Comparison of ENCODE assay signal across 20 cellular contexts in the genomic region with DNA sequence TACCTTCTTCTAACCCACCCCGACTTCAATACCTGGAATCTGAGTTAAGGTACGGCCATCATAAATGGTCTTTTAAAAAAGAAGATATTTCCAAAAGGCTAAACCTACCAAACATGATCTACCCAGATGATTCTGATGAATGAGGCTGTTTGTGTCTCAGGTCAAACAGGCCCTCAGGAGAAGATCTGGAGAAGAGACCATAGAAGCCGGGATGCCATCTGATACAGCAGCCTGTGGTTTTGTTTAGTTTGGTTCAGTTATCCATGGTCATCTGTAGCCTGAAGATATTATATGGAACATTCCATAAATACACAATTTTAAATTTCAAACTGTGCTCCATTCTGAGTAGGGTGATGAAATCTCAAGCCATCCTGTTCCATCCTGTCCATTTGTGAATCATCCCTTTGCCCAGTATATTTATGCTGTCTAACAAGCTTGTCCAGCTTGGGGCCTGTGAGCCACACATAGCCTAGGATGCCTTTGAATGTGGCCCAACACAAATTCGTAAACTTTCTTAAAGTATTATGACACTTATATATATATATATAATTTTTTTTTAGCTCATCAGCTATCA. TPM values are rescaled to one million over a fixed set of nuclear protein-coding genes. Genes with fewer than 3 reads are reported as not detected.
A peak's percentile ranks its signal among the peaks of the same experiment; 100 is the strongest.
DNase-seq lines count a peak whose midpoint lies in the region; ATAC-seq, FAIRE-seq and TF ChIP-seq lines count a peak whose summit lies in the region.
"Had no signal": no experiment of that assay in that cellular context is flagged by ENCODE, and none has a peak within 500 bp of the region (broad histone marks: within the 10 kb centered on the region; RNA-seq: fewer than 3 reads in every experiment).

No MANE protein-coding gene starts in this region.

- no peaks in the 10 kb centered on the region for H3K9me1 ChIP-seq in K562 (ENCODE audit: control insufficient read depth, insufficient read depth, low read length)

- H3K4me1 ChIP-seq in HepG2 (ENCODE audit: insufficient read depth, low read length) (peaks cover 25% of the 10 kb centered on the region), right lobe of liver (peaks cover 0 to 5% (median under 1%) of the 10 kb centered on the region in 4 donors), K562 (replicated peaks in 1 of 2; ENCODE audit: control insufficient read depth in 2 of 2, insufficient read depth in 2 of 2, low read length in 2 of 2) (peaks cover 0 to 8% of the 10 kb centered on the region in 2 experiments; a peak in 2 of 5 replicates)
- H3K4me1 ChIP-seq: Peyer's patch had no signal

- CTCF ChIA-PET in HepG2 (lab: Yijun Ruan, JAX; ENCODE audit: low intra/inter-chr PET ratio, low total read pairs) (no interaction called here), K562 (lab: Yijun Ruan, JAX; ENCODE audit: low intra/inter-chr PET ratio) (no interaction called here)

- no peak overlapping the region for H3K9ac ChIP-seq in HepG2 (ENCODE audit: insufficient read depth, low read depth, low read length)
- H3K9ac ChIP-seq in K562 (ENCODE audit: insufficient read depth in 1 of 2, low read depth in 2 of 2, low read length in 2 of 2), result no peak overlapping the region

- no peaks in the 10 kb centered on the region for H3K9me3 ChIP-seq in HepG2 (ENCODE audit: low read length)
- no peaks in the 10 kb centered on the region for H3K9me3 ChIP-seq in right lobe of liver
- no peaks in the 10 kb centered on the region for H3K9me3 ChIP-seq in K562 (replicated peaks; ENCODE audit: control insufficient read depth, insufficient read depth, low read depth, low read length)
- H3K9me3 ChIP-seq: Peyer's patch, sigmoid colon had no signal

- intact Hi-C loops in HepG2 (cut with micrococcal nuclease; ENCODE audit: unreplicated experiment), result no loop called here
- intact Hi-C loops in right lobe of liver (cut with DNase I), result no loop called here
- intact Hi-C loops in K562 (cut with micrococcal nuclease), result no loop called here

- TF ChIP-seq POLR2A in HepG2 (IDR thresholded peaks at IDR 0.05; ENCODE audit: insufficient read depth in 1 of 2, low read depth in 2 of 2, low read length in 2 of 2) (no peak), right lobe of liver (IDR thresholded peaks at IDR 0.05) (no peak), K562 (conservative IDR thresholded peaks at IDR 0.05) (no peak)

- H3K27ac ChIP-seq in HepG2 (ENCODE audit: extremely low read length, insufficient read depth, low read length) (no peak overlapping the region), right lobe of liver (no peak overlapping the region), K562 (ENCODE audit: extremely low read depth, low read depth, low read length) (no peak overlapping the region), brain microvascular endothelial cell (no peak overlapping the region)
- H3K27ac ChIP-seq: cardiac muscle cell, Peyer's patch, sigmoid colon had no signal

- TF ChIP-seq RAD21 in HepG2 (CRISPR knock-in tag; IDR thresholded peaks at IDR 0.05), result no peak
- TF ChIP-seq RAD21 in K562 (CRISPR knock-in tag; conservative IDR thresholded peaks at IDR 0.05 in 1 of 2, IDR thresholded peaks at IDR 0.05 in 1 of 2), result no peak

- 68% methylated on average over 4 of the region's 4 CpGs for WGBS in HepG2 (ENCODE audit: low lambda C conversion rate)
- 78% methylated on average over 4 of the region's 4 CpGs for WGBS in right lobe of liver (ENCODE audit: insufficient coverage, low coverage, low lambda C conversion rate, missing lambda C conversion rate)
- 0% methylated on average over 4 of the region's 4 CpGs for WGBS in K562 (ENCODE audit: insufficient coverage, low coverage, missing lambda C conversion rate)

- POLR2A ChIA-PET in HepG2 (lab: Yijun Ruan, JAX), result no interaction called here
- POLR2A ChIA-PET in K562 (lab: Yijun Ruan, JAX), result no interaction called here

- DNase-seq in HepG2 (ENCODE audit: low spot score) (no peak), right lobe of liver (no peak), K562 (ENCODE audit: extremely low read depth in 1 of 4, low spot score in 3 of 4) (no peak), foreskin melanocyte (peak; percentile 83), HTR-8/SVneo (ENCODE audit: insufficient read length, low spot score) (no peak), NCI-H524 treated with DMSO at 0.1 percent for 48 hours (lab: John Stamatoyannopoulos, UW) (no peak), brain microvascular endothelial cell (no peak)
- DNase-seq: activated CD4-positive, CD25-positive, alpha-beta regulatory T cell; activated naive CD4-positive, alpha-beta T cell treated with anti-CD3 and anti-CD28 coated beads, Interleukin-2, amount 50 U/mL, for 16 hours; CD4-positive, alpha-beta T cell; effector memory CD8-positive, alpha-beta T cell; MM.1S; NCI-H2081; NCI-H748 treated with DMSO at 0.1 percent for 48 hours; Peyer's patch; sigmoid colon; T-helper 1 cell had no signal

- ATAC-seq in HepG2, result no peak
- no peak for ATAC-seq in right lobe of liver
- ATAC-seq in K562, result no peak
- ATAC-seq in HG02970 (IDR thresholded peaks at IDR 0.05; ENCODE audit: low FRiP score, unreplicated experiment), result no peak
- ATAC-seq: effector memory CD8-positive, alpha-beta T cell; GM23338 had no signal

- H3K27me3 ChIP-seq in HepG2 (ENCODE audit: control insufficient read depth in 1 of 2, insufficient read depth in 2 of 2, low read length in 2 of 2), result peaks cover 0 to 6% of the 10 kb centered on the region in 2 experiments; a peak in 1 of 5 replicates
- H3K27me3 ChIP-seq in right lobe of liver, result no peaks in the 10 kb centered on the region
- peaks cover 20 to 32% of the 10 kb centered on the region in 2 experiments; a peak in 4 of 5 replicates for H3K27me3 ChIP-seq in K562 (ENCODE audit: control insufficient read depth in 2 of 2, insufficient read depth in 2 of 2, low read length in 2 of 2)
- H3K27me3 ChIP-seq in brain microvascular endothelial cell (replicated peaks), result no peaks in the 10 kb centered on the region
- H3K27me3 ChIP-seq: cardiac muscle cell, Peyer's patch, sigmoid colon had no signal

- no peaks in the 10 kb centered on the region for H3K36me3 ChIP-seq in HepG2 (replicated peaks in 1 of 2; ENCODE audit: control insufficient read depth in 1 of 2, insufficient read depth in 2 of 2, low read length in 2 of 2)
- H3K36me3 ChIP-seq in right lobe of liver, result no peaks in the 10 kb centered on the region
- H3K36me3 ChIP-seq in K562 (ENCODE audit: control insufficient read depth, insufficient read depth, low read length), result no peaks in the 10 kb centered on the region
- no peaks in the 10 kb centered on the region for H3K36me3 ChIP-seq in brain microvascular endothelial cell (replicated peaks)
- H3K36me3 ChIP-seq: cardiac muscle cell, Peyer's patch, sigmoid colon had no signal

- H3K79me2 ChIP-seq in HepG2 (ENCODE audit: insufficient read depth, low read length) (peaks cover 3% of the 10 kb centered on the region), K562 (ENCODE audit: control insufficient read depth, insufficient read depth, low read length) (no peaks in the 10 kb centered on the region)

- H3K4me2 ChIP-seq in HepG2 (ENCODE audit: low read depth, low read length) (no peak overlapping the region), K562 (ENCODE audit: insufficient read depth, low read length) (no peak overlapping the region)
- H3K4me2 ChIP-seq: GM23338 had no signal

- no peak for TF ChIP-seq CTCF in HepG2 (CRISPR knock-in tag; IDR thresholded peaks at IDR 0.05)
- TF ChIP-seq CTCF in right lobe of liver (IDR thresholded peaks at IDR 0.05), result no peak
- no peak for TF ChIP-seq CTCF in K562 (IDR thresholded peaks at IDR 0.05 in 2 of 3, conservative IDR thresholded peaks at IDR 0.05 in 1 of 3; ENCODE audit: insufficient read depth in 2 of 3, low read depth in 1 of 3, low read length in 3 of 3)
- TF ChIP-seq CTCF in brain microvascular endothelial cell (IDR thresholded peaks at IDR 0.05; ENCODE audit: low read depth, low read length, missing control alignments), result no peak

- TF ChIP-seq EP300 in HepG2 (IDR thresholded peaks at IDR 0.05; ENCODE audit: low read depth in 2 of 2, low read length in 2 of 2), result no peak
- TF ChIP-seq EP300 in HepG2 (CRISPR knock-in tag; IDR thresholded peaks at IDR 0.05; ENCODE audit: borderline replicate concordance), result no peak
- TF ChIP-seq EP300 in K562 (IDR thresholded peaks at IDR 0.05; ENCODE audit: low read length), result no peak

- H3K4me3 ChIP-seq in HepG2 (replicated peaks in 1 of 3; ENCODE audit: insufficient read depth in 1 of 3, low read depth in 2 of 3, low read length in 3 of 3) (no peak overlapping the region), right lobe of liver (no peak overlapping the region), K562 (no peak overlapping the region), brain microvascular endothelial cell (ENCODE audit: low read depth, low read length) (no peak overlapping the region)
- H3K4me3 ChIP-seq: cardiac muscle cell, GM23338, Peyer's patch, sigmoid colon had no signal

- no peak overlapping the region for H2AFZ ChIP-seq in HepG2 (ENCODE audit: low read length)
- no peak overlapping the region for H2AFZ ChIP-seq in K562 (ENCODE audit: low read depth, low read length)
- H2AFZ ChIP-seq: GM23338 had no signal

- no peak for FAIRE-seq in HepG2 (lab: Jason Lieb, UNC)
- no peak for FAIRE-seq in K562 (lab: Jason Lieb, UNC)
- no peak for FAIRE-seq in HTR-8/SVneo (lab: Jason Lieb, UNC)

- H4K20me1 ChIP-seq in HepG2 (ENCODE audit: insufficient read depth, low read length) (no peaks in the 10 kb centered on the region), K562 (replicated peaks; ENCODE audit: control insufficient read depth, insufficient read depth, low read length) (no peaks in the 10 kb centered on the region)

- in situ Hi-C loops in HepG2 (cut with HindIII; ENCODE audit: extremely low pct_ligation_motif_present, low pct_unique_long_range_greater_than_20kb), result no loop called here
- in situ Hi-C loops in K562 (cut with MboI), result no loop called here
- in situ Hi-C loops in brain microvascular endothelial cell (cut with HindIII; ENCODE audit: low pct_ligation_motif_present, low sequenced_read_pairs), result no loop called here

- BruUV-seq in HepG2 (replicated peaks; lab: Mats Ljungman, UMichigan) (no TSS peak), K562 (replicated peaks; lab: Mats Ljungman, UMichigan) (no TSS peak)

RNA-seq across cellular contexts. Expression of gene CAP2, which starts 4.0 kb away (rescaled TPM):
- total RNA-seq in HepG2 (2016; rRNA removed; fragmentation: Illumina TruSeq; extraction: Trizol), result 7.9 and 8.8 TPM in 2 replicates
- 1.9 TPM in 2 replicates for total RNA-seq in HepG2 (2016; cell fraction: cytosol; rRNA removed; fragmentation: Illumina TruSeq; extraction: Trizol; ENCODE audit: low read depth)
- total RNA-seq in HepG2 (2016; cell fraction: insoluble cytoplasmic fraction; rRNA removed; fragmentation: Illumina TruSeq; extraction: Trizol), result 6.6 and 7.6 TPM in 2 replicates
- 3.4 and 4.3 TPM in 2 replicates for total RNA-seq in HepG2 (2016; cell fraction: membrane; rRNA removed; fragmentation: Illumina TruSeq; extraction: Trizol)
- total RNA-seq in HepG2 (2016; cell fraction: nucleus; rRNA removed; fragmentation: Illumina TruSeq; extraction: Trizol), result 6.9 and 9.0 TPM in 2 replicates
- 35.7 and 53.1 TPM in 2 replicates for polyA plus RNA-seq in HepG2 (2011; rRNA removed)
- polyA plus RNA-seq in HepG2 (2011; cell fraction: cytosol; rRNA removed), result 24.4 and 25.6 TPM in 2 replicates
- 50.2 and 52.1 TPM in 2 replicates for polyA plus RNA-seq in HepG2 (2011; cell fraction: nucleus; rRNA removed)
- polyA plus RNA-seq in HepG2 (2012), result 29.4 and 36.2 TPM in 2 replicates
- polyA plus RNA-seq in HepG2 (2016; cell fraction: cytosol; fragmentation: Illumina TruSeq; extraction: Trizol; ENCODE audit: low read depth), result 0.93 and 1.5 TPM in 2 replicates
- 11.5 and 12.1 TPM in 2 replicates for polyA plus RNA-seq in HepG2 (2016; cell fraction: insoluble cytoplasmic fraction; fragmentation: Illumina TruSeq; extraction: Trizol; ENCODE audit: low read depth)
- 2.0 and 2.6 TPM in 2 replicates for polyA plus RNA-seq in HepG2 (2016; cell fraction: membrane; fragmentation: Illumina TruSeq; extraction: Trizol; ENCODE audit: low read depth)
- polyA plus RNA-seq in HepG2 (2016; cell fraction: nucleus; fragmentation: Illumina TruSeq; extraction: Trizol; ENCODE audit: insufficient read depth, low read depth), result 17.9 and 19.7 TPM in 2 replicates
- polyA minus RNA-seq in HepG2 (2011; rRNA and poly(A)+ RNA removed; ENCODE audit: low replicate concordance), result 15.5 and 33.6 TPM in 2 replicates
- polyA minus RNA-seq in HepG2 (2011; cell fraction: cytosol; rRNA and poly(A)+ RNA removed), result 26.6 and 28.9 TPM in 2 replicates
- 42.9 and 47.0 TPM in 2 replicates for polyA minus RNA-seq in HepG2 (2011; cell fraction: nucleus; rRNA and poly(A)+ RNA removed)
- total RNA-seq in right lobe of liver, result 1 to 10 TPM; 2.1 to 7.4 (median 6.1) TPM
- not detected in 2 replicates for total RNA-seq in K562 (2011; cell fraction: chromatin; rRNA removed; ENCODE audit: low replicate concordance)
- not detected in 2 replicates for total RNA-seq in K562 (2011; cell fraction: nucleolus; rRNA removed)
- not detected in 2 replicates for total RNA-seq in K562 (2011; cell fraction: nucleoplasm; rRNA removed)
- not detected in 2 replicates for total RNA-seq in K562 (2014; rRNA removed)
- total RNA-seq in K562 (2014; rRNA removed; fragmentation: Illumina TruSeq; extraction: Trizol), result not detected in 2 replicates
- not detected in 2 replicates for total RNA-seq in K562 (2015; rRNA removed; fragmentation: Illumina TruSeq; extraction: Trizol)
- total RNA-seq in K562 (2021), result not detected in 2 replicates
- polyA plus RNA-seq in K562 (2011; rRNA removed), result not detected in 2 replicates
- polyA plus RNA-seq in K562 (2011; cell fraction: cytosol; rRNA removed), result not detected in 2 replicates
- polyA plus RNA-seq in K562 (2011; cell fraction: nucleus; rRNA removed), result not detected in 2 replicates
- 0.09 and 0.10 TPM in 2 replicates for polyA plus RNA-seq in K562 (2012)
- not detected in 2 replicates for polyA plus RNA-seq in K562 (2014; fragmentation: Illumina TruSeq; extraction: Trizol)
- not detected for polyA plus RNA-seq in K562 (2014; fragmentation: Nextera tagmentation; extraction: Ambion mirVana)
- polyA plus RNA-seq in K562 (2014; rRNA removed), result not detected in 2 replicates
- polyA minus RNA-seq in K562 (2011; rRNA and poly(A)+ RNA removed), result not detected in 2 replicates
- 0.91 TPM in 1 of 2 replicates, not detected in the other for polyA minus RNA-seq in K562 (2011; cell fraction: cytosol; rRNA and poly(A)+ RNA removed)
- polyA minus RNA-seq in K562 (2011; cell fraction: nucleus; rRNA and poly(A)+ RNA removed), result 0.13 and 0.22 TPM in 2 replicates
- total RNA-seq: CD4-positive, alpha-beta T cell had no signal

Comparison
In these comparisons a context has a peak if more than half of its experiments do, and no peak if none do; other contexts are left out.
1. Of the 241 proteins assayed by ChIP-seq in both HepG2 and K562: peak only in HepG2: none; only in K562: ZNF589; in both: none; in neither: 237; mixed calls (peak in some experiments, not most) for 3.